ENCODE assay signal across 1 cellular context in genomic region chr19:17747205-17748098, GRCh38.
TF ChIP-seq lines count a peak whose summit lies in the region.

No MANE protein-coding gene starts in this region.

TF ChIP-seq in SK-N-SH, 30 proteins besides CTCF, POLR2A, EP300 and RAD21 (continued from another document):
- no peak for TF ChIP-seq GABPA (IDR thresholded peaks at IDR 0.05; ENCODE audit: low read depth)
- no peak for TF ChIP-seq SIN3A (IDR thresholded peaks at IDR 0.05; ENCODE audit: borderline replicate concordance, low read depth, low read length)
- peak; percentile 84 for TF ChIP-seq PBX3 (IDR thresholded peaks at IDR 0.05)
- no peak for TF ChIP-seq SMC3 (IDR thresholded peaks at IDR 0.05; ENCODE audit: low read depth, low read length)
- TF ChIP-seq ELF1 (IDR thresholded peaks at IDR 0.05): no peak
- peak; percentile 77 for TF ChIP-seq MAX (IDR thresholded peaks at IDR 0.05; ENCODE audit: low read depth)
